1 cellular context compared by ENCODE assay signal in the genomic region with DNA sequence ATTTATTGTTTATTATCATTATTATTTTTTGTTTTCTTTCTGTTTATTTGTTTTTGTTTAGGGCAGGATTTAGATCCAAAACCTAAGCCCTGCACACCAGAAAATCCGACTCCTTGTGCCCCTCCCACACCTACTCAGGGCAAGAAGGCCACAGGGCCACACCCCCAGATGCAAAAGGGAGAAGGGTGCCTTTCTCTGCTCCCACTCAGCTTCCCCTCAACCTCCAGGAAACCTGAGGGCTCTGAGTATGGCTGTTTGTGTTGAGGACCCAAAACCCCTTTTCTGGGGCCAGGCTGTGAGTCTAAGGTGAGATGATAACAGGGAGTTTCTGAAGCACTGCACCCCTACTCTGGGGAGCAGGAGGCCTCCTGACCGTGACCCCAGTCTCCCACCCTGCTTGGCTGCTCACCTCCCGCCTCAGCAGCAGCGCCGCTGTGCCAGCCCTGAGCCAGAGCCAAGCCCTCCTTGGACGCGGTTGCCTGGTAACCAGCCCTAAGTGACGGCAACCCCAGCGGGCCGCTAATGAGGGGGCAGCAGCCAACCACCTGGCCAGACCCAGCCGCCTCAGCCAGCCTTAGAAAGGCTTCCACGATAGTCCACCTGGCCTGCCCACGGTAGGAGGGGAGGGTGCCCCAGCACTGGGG.
TF ChIP-seq lines count a peak whose summit lies in the region.

No MANE protein-coding gene starts in this region.

TF ChIP-seq in HEK293, 187 proteins besides CTCF, POLR2A, EP300 and RAD21 (continued from another document):
- TF ChIP-seq ZNF76 (tag by site-specific recombination; IDR thresholded peaks at IDR 0.05; ENCODE audit: borderline replicate concordance, low read depth), result no peak
- no peak for TF ChIP-seq ZNF624 (tag by site-specific recombination; IDR thresholded peaks at IDR 0.05)
- peak; percentile 81 for TF ChIP-seq ZNF341 (tag by site-specific recombination; IDR thresholded peaks at IDR 0.05; ENCODE audit: low read depth)
- no peak for TF ChIP-seq ZFP3 (tag by site-specific recombination; IDR thresholded peaks at IDR 0.05; ENCODE audit: low read depth)
- no peak for TF ChIP-seq ZNF747 (tag by site-specific recombination; IDR thresholded peaks at IDR 0.05)
- no peak for TF ChIP-seq KLF1 (tag by site-specific recombination; IDR thresholded peaks at IDR 0.05)
- no peak for TF ChIP-seq ZNF214 (tag by site-specific recombination; IDR thresholded peaks at IDR 0.05; ENCODE audit: borderline replicate concordance)
- no peak for TF ChIP-seq ZNF677 (tag by site-specific recombination; IDR thresholded peaks at IDR 0.05)
- no peak for TF ChIP-seq ZNF121 (tag by site-specific recombination; IDR thresholded peaks at IDR 0.05)
- no peak for TF ChIP-seq ZNF558 (tag by site-specific recombination; IDR thresholded peaks at IDR 0.05)
- TF ChIP-seq ZNF274 (IDR thresholded peaks at IDR 0.05; ENCODE audit: low read length), result no peak
- no peak for TF ChIP-seq ZNF274 (tag by site-specific recombination; IDR thresholded peaks at IDR 0.05; ENCODE audit: borderline replicate concordance)
- TF ChIP-seq ZNF10 (tag by site-specific recombination; IDR thresholded peaks at IDR 0.05), result no peak
- peak; percentile 48 for TF ChIP-seq SP2 (tag by site-specific recombination; IDR thresholded peaks at IDR 0.05)
- no peak for TF ChIP-seq FEZF1 (tag by site-specific recombination; IDR thresholded peaks at IDR 0.05)
- TF ChIP-seq ZBTB8A (tag by site-specific recombination; IDR thresholded peaks at IDR 0.05), result 0 out of 2 replicates have a peak, but pooled peaks have one; percentile 23
- TF ChIP-seq, protein P1, sequence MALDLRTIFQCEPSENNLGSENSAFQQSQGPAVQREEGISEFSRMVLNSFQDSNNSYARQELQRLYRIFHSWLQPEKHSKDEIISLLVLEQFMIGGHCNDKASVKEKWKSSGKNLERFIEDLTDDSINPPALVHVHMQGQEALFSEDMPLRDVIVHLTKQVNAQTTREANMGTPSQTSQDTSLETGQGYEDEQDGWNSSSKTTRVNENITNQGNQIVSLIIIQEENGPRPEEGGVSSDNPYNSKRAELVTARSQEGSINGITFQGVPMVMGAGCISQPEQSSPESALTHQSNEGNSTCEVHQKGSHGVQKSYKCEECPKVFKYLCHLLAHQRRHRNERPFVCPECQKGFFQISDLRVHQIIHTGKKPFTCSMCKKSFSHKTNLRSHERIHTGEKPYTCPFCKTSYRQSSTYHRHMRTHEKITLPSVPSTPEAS (tag by site-specific recombination; IDR thresholded peaks at IDR 0.05), result no peak
- TF ChIP-seq ZFP69B (tag by site-specific recombination; IDR thresholded peaks at IDR 0.05), result no peak
- no peak for TF ChIP-seq GLI4 (tag by site-specific recombination; IDR thresholded peaks at IDR 0.05)
- TF ChIP-seq, protein P2, sequence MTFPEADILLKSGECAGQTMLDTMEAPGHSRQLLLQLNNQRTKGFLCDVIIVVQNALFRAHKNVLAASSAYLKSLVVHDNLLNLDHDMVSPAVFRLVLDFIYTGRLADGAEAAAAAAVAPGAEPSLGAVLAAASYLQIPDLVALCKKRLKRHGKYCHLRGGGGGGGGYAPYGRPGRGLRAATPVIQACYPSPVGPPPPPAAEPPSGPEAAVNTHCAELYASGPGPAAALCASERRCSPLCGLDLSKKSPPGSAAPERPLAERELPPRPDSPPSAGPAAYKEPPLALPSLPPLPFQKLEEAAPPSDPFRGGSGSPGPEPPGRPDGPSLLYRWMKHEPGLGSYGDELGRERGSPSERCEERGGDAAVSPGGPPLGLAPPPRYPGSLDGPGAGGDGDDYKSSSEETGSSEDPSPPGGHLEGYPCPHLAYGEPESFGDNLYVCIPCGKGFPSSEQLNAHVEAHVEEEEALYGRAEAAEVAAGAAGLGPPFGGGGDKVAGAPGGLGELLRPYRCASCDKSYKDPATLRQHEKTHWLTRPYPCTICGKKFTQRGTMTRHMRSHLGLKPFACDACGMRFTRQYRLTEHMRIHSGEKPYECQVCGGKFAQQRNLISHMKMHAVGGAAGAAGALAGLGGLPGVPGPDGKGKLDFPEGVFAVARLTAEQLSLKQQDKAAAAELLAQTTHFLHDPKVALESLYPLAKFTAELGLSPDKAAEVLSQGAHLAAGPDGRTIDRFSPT (tag by site-specific recombination; IDR thresholded peaks at IDR 0.05), result no peak
- TF ChIP-seq, protein P3, sequence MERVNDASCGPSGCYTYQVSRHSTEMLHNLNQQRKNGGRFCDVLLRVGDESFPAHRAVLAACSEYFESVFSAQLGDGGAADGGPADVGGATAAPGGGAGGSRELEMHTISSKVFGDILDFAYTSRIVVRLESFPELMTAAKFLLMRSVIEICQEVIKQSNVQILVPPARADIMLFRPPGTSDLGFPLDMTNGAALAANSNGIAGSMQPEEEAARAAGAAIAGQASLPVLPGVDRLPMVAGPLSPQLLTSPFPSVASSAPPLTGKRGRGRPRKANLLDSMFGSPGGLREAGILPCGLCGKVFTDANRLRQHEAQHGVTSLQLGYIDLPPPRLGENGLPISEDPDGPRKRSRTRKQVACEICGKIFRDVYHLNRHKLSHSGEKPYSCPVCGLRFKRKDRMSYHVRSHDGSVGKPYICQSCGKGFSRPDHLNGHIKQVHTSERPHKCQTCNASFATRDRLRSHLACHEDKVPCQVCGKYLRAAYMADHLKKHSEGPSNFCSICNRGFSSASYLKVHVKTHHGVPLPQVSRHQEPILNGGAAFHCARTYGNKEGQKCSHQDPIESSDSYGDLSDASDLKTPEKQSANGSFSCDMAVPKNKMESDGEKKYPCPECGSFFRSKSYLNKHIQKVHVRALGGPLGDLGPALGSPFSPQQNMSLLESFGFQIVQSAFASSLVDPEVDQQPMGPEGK (tag by site-specific recombination; IDR thresholded peaks at IDR 0.05), result peak; percentile 52; the same call in 1 of the 2 replicates
- no peak for TF ChIP-seq ZNF146 (tag by site-specific recombination; IDR thresholded peaks at IDR 0.05)
- no peak for TF ChIP-seq ZNF48 (tag by site-specific recombination; IDR thresholded peaks at IDR 0.05)
- TF ChIP-seq ZBTB21 (tag by site-specific recombination; IDR thresholded peaks at IDR 0.05), result no peak
- TF ChIP-seq, protein P4, sequence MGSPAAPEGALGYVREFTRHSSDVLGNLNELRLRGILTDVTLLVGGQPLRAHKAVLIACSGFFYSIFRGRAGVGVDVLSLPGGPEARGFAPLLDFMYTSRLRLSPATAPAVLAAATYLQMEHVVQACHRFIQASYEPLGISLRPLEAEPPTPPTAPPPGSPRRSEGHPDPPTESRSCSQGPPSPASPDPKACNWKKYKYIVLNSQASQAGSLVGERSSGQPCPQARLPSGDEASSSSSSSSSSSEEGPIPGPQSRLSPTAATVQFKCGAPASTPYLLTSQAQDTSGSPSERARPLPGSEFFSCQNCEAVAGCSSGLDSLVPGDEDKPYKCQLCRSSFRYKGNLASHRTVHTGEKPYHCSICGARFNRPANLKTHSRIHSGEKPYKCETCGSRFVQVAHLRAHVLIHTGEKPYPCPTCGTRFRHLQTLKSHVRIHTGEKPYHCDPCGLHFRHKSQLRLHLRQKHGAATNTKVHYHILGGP (tag by site-specific recombination; IDR thresholded peaks at IDR 0.05), result no peak
- TF ChIP-seq GLIS2 (tag by site-specific recombination; IDR thresholded peaks at IDR 0.05), result peak; percentile 52; the same call in 1 of the 2 replicates
- no peak for TF ChIP-seq OVOL3 (tag by site-specific recombination; IDR thresholded peaks at IDR 0.05)
- TF ChIP-seq, protein P5, sequence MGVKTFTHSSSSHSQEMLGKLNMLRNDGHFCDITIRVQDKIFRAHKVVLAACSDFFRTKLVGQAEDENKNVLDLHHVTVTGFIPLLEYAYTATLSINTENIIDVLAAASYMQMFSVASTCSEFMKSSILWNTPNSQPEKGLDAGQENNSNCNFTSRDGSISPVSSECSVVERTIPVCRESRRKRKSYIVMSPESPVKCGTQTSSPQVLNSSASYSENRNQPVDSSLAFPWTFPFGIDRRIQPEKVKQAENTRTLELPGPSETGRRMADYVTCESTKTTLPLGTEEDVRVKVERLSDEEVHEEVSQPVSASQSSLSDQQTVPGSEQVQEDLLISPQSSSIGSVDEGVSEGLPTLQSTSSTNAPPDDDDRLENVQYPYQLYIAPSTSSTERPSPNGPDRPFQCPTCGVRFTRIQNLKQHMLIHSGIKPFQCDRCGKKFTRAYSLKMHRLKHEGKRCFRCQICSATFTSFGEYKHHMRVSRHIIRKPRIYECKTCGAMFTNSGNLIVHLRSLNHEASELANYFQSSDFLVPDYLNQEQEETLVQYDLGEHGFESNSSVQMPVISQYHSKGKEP (tag by site-specific recombination; IDR thresholded peaks at IDR 0.05), result no peak
- TF ChIP-seq ZNF335 (tag by site-specific recombination; conservative IDR thresholded peaks at IDR 0.05), result peak; percentile 45
